Comparison of ENCODE assay signal across 8 cellular contexts in the genomic region with DNA sequence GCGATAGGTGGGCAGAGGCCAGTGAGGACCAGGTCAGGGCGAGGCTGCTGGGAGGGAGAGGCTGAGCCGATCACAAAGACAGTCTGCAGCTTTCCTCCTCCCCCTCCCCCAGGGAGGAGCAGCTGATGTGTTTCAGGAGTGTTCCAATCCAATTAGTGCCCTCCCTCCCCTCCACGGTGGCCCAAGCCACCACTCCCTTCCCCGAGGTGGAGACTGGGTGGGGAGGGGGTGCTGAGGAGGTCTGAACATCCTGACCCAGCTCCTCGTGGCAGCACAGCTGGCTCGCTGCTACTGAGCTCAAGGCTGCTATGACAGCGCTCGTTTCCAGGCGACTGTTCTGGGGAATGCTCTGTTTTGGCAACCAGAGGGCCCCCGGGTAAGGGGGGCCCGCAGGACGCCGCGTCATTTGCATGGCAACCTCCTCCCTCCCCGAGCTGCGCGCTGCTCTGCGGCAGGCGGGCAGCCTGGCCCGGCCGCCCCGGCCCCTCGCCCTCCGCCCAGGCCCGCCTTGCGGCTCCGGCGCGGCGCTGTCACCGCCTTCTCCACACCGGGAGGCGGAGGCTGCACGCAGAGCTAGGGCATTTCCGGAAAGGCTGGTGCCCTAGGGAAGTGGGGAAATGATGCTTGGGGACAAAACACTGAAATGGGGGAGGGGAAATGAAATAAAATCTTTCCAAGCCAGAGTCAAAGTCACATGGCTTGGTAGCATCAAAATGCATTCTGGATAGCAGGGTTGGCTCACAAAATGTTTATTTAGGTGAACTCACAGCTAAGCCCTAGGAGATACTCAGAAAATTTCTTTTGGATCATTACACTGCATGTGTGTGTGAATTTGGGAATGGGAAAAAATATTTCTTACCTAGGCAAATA.
A peak's percentile ranks its signal among the peaks of the same experiment; 100 is the strongest.
DNase-seq lines count a peak whose midpoint lies in the region; ATAC-seq and TF ChIP-seq lines count a peak whose summit lies in the region.

No MANE protein-coding gene starts in this region.

- peaks cover 19% of the 10 kb centered on the region for H3K4me1 ChIP-seq in GM23248 (ENCODE audit: insufficient read depth)
- peaks cover 34% of the 10 kb centered on the region for H3K4me1 ChIP-seq in Loucy (ENCODE audit: insufficient read depth, low read length, poor library complexity, severe bottlenecking)
- H3K4me1 ChIP-seq in foreskin keratinocyte: peaks cover 9% of the 10 kb centered on the region

- DNase-seq in DMS79 (lab: John Stamatoyannopoulos, UW): peak; percentile 94
- peak; percentile 97 for DNase-seq in GM23248
- peak; percentile 85 to 93 for DNase-seq in SHP77 (lab: John Stamatoyannopoulos, UW)
- peak; percentile 41 for DNase-seq in activated gamma-delta T cell treated with anti-CD3 and anti-CD28 coated beads, Interleukin-2, amount 50 U/mL, for 16 hours (ENCODE audit: low read depth)
- peak; percentile 32 to 64 for DNase-seq in foreskin keratinocyte
- DNase-seq in neural crest cell (ENCODE audit: low read depth, low spot score): peak; percentile 82
- DNase-seq in stimulated activated naive CD8-positive, alpha-beta T cell treated with anti-CD3 and anti-CD28 coated beads, Interleukin-15, amount 100 ng/mL, for 72 hours: peak; percentile 53 to 79

- peak overlapping the region; percentile 82 for H3K4me2 ChIP-seq in GM23248 (ENCODE audit: unreplicated experiment)
- H3K4me2 ChIP-seq in Loucy (ENCODE audit: low read depth, low read length, poor library complexity, severe bottlenecking): peak overlapping the region; percentile 96

- peak overlapping the region; percentile 89 for H3K27ac Mint-ChIP-seq in neural crest cell (ENCODE audit: unreplicated experiment)
- peak overlapping the region; percentile 59 to 91 for H3K27ac Mint-ChIP-seq in stimulated activated naive CD8-positive, alpha-beta T cell treated with anti-CD3 and anti-CD28 coated beads, Interleukin-15, amount 100 ng/mL, for 72 hours

- H3K9me3 Mint-ChIP-seq in neural crest cell: no peaks in the 10 kb centered on the region
- H3K9me3 Mint-ChIP-seq in stimulated activated naive CD8-positive, alpha-beta T cell treated with anti-CD3 and anti-CD28 coated beads, Interleukin-15, amount 100 ng/mL, for 72 hours: no peaks in the 10 kb centered on the region

- no peaks in the 10 kb centered on the region for H3K36me3 Mint-ChIP-seq in neural crest cell (ENCODE audit: low read depth)

- H3K9me2 ChIP-seq in GM23248 (ENCODE audit: insufficient read depth): no peaks in the 10 kb centered on the region
- no peaks in the 10 kb centered on the region for H3K9me2 ChIP-seq in Loucy (replicated peaks; ENCODE audit: low read depth, low read length)

- H3K9ac ChIP-seq in GM23248: peak overlapping the region; percentile 87
- peak overlapping the region; percentile 71 for H3K9ac ChIP-seq in Loucy (ENCODE audit: low read depth, low read length, poor library complexity, severe bottlenecking)

- in situ Hi-C loops in GM23248 (cut with MboI): no loop called here

- ATAC-seq in foreskin keratinocyte: peak; percentile 92
- ATAC-seq in stimulated activated naive CD8-positive, alpha-beta T cell treated with anti-CD3 and anti-CD28 coated beads, Interleukin-15, amount 100 ng/mL, for 72 hours: peak; percentile 95

- H3K4me3 ChIP-seq in GM23248: peak overlapping the region; percentile 74
- H3K4me3 ChIP-seq in Loucy (ENCODE audit: low read length, poor library complexity, severe bottlenecking): peak overlapping the region; percentile 74

- H3K9me3 ChIP-seq in GM23248 (ENCODE audit: low read depth) (no peaks in the 10 kb centered on the region), Loucy (ENCODE audit: insufficient read depth, low read depth, low read length) (no peaks in the 10 kb centered on the region)

- peaks cover 38% of the 10 kb centered on the region for H3K4me1 Mint-ChIP-seq in neural crest cell
- peaks cover 32% of the 10 kb centered on the region for H3K4me1 Mint-ChIP-seq in stimulated activated naive CD8-positive, alpha-beta T cell treated with anti-CD3 and anti-CD28 coated beads, Interleukin-15, amount 100 ng/mL, for 72 hours

- no peaks in the 10 kb centered on the region for H3K27me3 ChIP-seq in GM23248 (replicated peaks; ENCODE audit: insufficient read depth)
- no peaks in the 10 kb centered on the region for H3K27me3 ChIP-seq in Loucy (ENCODE audit: insufficient read depth, low read length, poor library complexity, severe bottlenecking)
- H3K27me3 ChIP-seq in foreskin keratinocyte: no peaks in the 10 kb centered on the region

- TF ChIP-seq CTCF in Loucy (conservative IDR thresholded peaks at IDR 0.05; ENCODE audit: low read length): no peak
- TF ChIP-seq CTCF in foreskin keratinocyte (conservative IDR thresholded peaks at IDR 0.05): peak; percentile 18
- TF ChIP-seq CTCF in neural crest cell (conservative IDR thresholded peaks at IDR 0.05): no peak

- H3K27me3 Mint-ChIP-seq in neural crest cell (ENCODE audit: low read depth): no peaks in the 10 kb centered on the region
- no peaks in the 10 kb centered on the region for H3K27me3 Mint-ChIP-seq in stimulated activated naive CD8-positive, alpha-beta T cell treated with anti-CD3 and anti-CD28 coated beads, Interleukin-15, amount 100 ng/mL, for 72 hours

- H3F3A ChIP-seq in GM23248 (ENCODE audit: insufficient read depth): no peaks in the 10 kb centered on the region
- no peaks in the 10 kb centered on the region for H3F3A ChIP-seq in Loucy (ENCODE audit: low read depth)

- H4K20me1 ChIP-seq in GM23248 (ENCODE audit: insufficient read depth) (no peaks in the 10 kb centered on the region), Loucy (ENCODE audit: insufficient read depth, low read length, poor library complexity, severe bottlenecking) (no peaks in the 10 kb centered on the region)

- 1 to 4% methylated on average over 30 to 32 of the region's 36 CpGs for WGBS in GM23248 (ENCODE audit: low coverage in 1 of 2, low lambda C conversion rate in 2 of 2, missing lambda C conversion rate in 2 of 2), 2 experiments

- H2AFZ ChIP-seq in GM23248 (peak overlapping the region; percentile 60), Loucy (ENCODE audit: low read length) (peak overlapping the region; percentile 83)

- H3K27ac ChIP-seq in GM23248 (peak overlapping the region; percentile 76), foreskin keratinocyte (peak overlapping the region; percentile 11)

- H3K79me2 ChIP-seq in GM23248 (ENCODE audit: insufficient read depth) (no peaks in the 10 kb centered on the region), Loucy (ENCODE audit: insufficient read depth, low read length) (no peaks in the 10 kb centered on the region)

- H3K36me3 ChIP-seq in GM23248 (ENCODE audit: low read depth) (no peaks in the 10 kb centered on the region), Loucy (ENCODE audit: insufficient read depth, low read length) (no peaks in the 10 kb centered on the region)

- H3K4me3 Mint-ChIP-seq in neural crest cell: peak overlapping the region; percentile 61
- peak overlapping the region; percentile 75 to 82 for H3K4me3 Mint-ChIP-seq in stimulated activated naive CD8-positive, alpha-beta T cell treated with anti-CD3 and anti-CD28 coated beads, Interleukin-15, amount 100 ng/mL, for 72 hours

Comparison
In these comparisons a context has a peak if more than half of its experiments do, and no peak if none do; other contexts are left out.
1. Peak in every context shown above with its lines: DNase-seq, ATAC-seq, H3K4me3 ChIP-seq and H3K27ac ChIP-seq.
2. DNase-seq: peak in every context shown above with its lines; median percentile 97 in GM23248; 94 in DMS79; 89 in SHP77; 82 in neural crest cell; 66 in stimulated activated naive CD8-positive, alpha-beta T cell treated with anti-CD3 and anti-CD28 coated beads, Interleukin-15, amount 100 ng/mL, for 72 hours; 48 in foreskin keratinocyte; 41 in activated gamma-delta T cell treated with anti-CD3 and anti-CD28 coated beads, Interleukin-2, amount 50 U/mL, for 16 hours.